In genomic region chr16:19239756-19240155, GRCh38 we compare ENCODE assay signal across 1 cellular context.
TF ChIP-seq lines count a peak whose summit lies in the region.

No MANE protein-coding gene starts in this region.

TF ChIP-seq in H1, 55 proteins besides CTCF, POLR2A, EP300 and RAD21 (continued from another document):
- TF ChIP-seq KDM1A (IDR thresholded peaks at IDR 0.05; ENCODE audit: borderline replicate concordance, low read length) (no peak), TAF1 (IDR thresholded peaks at IDR 0.05; ENCODE audit: low read depth, low read length) (no peak)
- TF ChIP-seq, protein P1, sequence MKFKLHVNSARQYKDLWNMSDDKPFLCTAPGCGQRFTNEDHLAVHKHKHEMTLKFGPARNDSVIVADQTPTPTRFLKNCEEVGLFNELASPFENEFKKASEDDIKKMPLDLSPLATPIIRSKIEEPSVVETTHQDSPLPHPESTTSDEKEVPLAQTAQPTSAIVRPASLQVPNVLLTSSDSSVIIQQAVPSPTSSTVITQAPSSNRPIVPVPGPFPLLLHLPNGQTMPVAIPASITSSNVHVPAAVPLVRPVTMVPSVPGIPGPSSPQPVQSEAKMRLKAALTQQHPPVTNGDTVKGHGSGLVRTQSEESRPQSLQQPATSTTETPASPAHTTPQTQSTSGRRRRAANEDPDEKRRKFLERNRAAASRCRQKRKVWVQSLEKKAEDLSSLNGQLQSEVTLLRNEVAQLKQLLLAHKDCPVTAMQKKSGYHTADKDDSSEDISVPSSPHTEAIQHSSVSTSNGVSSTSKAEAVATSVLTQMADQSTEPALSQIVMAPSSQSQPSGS (IDR thresholded peaks at IDR 0.05; ENCODE audit: low read length), result no peak
